In genomic region chr9:34520505-34521385, GRCh38 we compare ENCODE assay signal across 18 cellular contexts. TPM values are rescaled to one million over a fixed set of nuclear protein-coding genes. Genes with fewer than 3 reads are reported as not detected.
A peak's percentile ranks its signal among the peaks of the same experiment; 100 is the strongest.
DNase-seq lines count a peak whose midpoint lies in the region; ATAC-seq and TF ChIP-seq lines count a peak whose summit lies in the region.
"Had no signal": no experiment of that assay in that cellular context is flagged by ENCODE, and none has a peak within 500 bp of the region (broad histone marks: within the 10 kb centered on the region; RNA-seq: fewer than 3 reads in every experiment).

No MANE protein-coding gene starts in this region.

- peaks cover 6% of the 10 kb centered on the region for H3K4me1 Mint-ChIP-seq in endodermal cell
- H3K4me1 Mint-ChIP-seq in type B pancreatic cell (ENCODE audit: unreplicated experiment) = peaks cover 16% of the 10 kb centered on the region

- H3K4me3 Mint-ChIP-seq in endodermal cell = peak overlapping the region; percentile 69
- H3K4me3 Mint-ChIP-seq in type B pancreatic cell = peak overlapping the region; percentile 49

- H3K4me3 ChIP-seq in left ventricle myocardium inferior (no peak overlapping the region), RWPE2 (ENCODE audit: severe bottlenecking) (no peak overlapping the region), endodermal cell (ENCODE audit: low read length) (no peak overlapping the region), H7 (ENCODE audit: insufficient read depth, low read depth, low read length) (no peak overlapping the region), psoas muscle (no peak overlapping the region)
- H3K4me3 ChIP-seq: SJCRH30 had no signal

- H3K27ac Mint-ChIP-seq in endodermal cell (no peak overlapping the region), type B pancreatic cell (no peak overlapping the region)

- H3K9me3 Mint-ChIP-seq in endodermal cell (no peaks in the 10 kb centered on the region), type B pancreatic cell (no peaks in the 10 kb centered on the region)

- no peak for ATAC-seq in RWPE2 (ENCODE audit: low read depth)
- no peak for ATAC-seq in psoas muscle
- ATAC-seq in HG03342 (IDR thresholded peaks at IDR 0.05; ENCODE audit: unreplicated experiment) = no peak
- ATAC-seq: HCT116 had no signal

- H3K27me3 ChIP-seq in left ventricle myocardium inferior (ENCODE audit: low read depth) (no peaks in the 10 kb centered on the region), RWPE2 (ENCODE audit: insufficient read depth, poor library complexity, severe bottlenecking) (no peaks in the 10 kb centered on the region), endodermal cell (ENCODE audit: control insufficient read depth, insufficient read depth, low read length, poor library complexity, severe bottlenecking) (peaks cover 47% of the 10 kb centered on the region), H7 (ENCODE audit: control insufficient read depth, insufficient read depth, low read length) (peaks cover 15% of the 10 kb centered on the region), psoas muscle (ENCODE audit: insufficient read depth in 3 of 3, low read length in 2 of 3) (peaks cover 0 to under 1% (median 0%) of the 10 kb centered on the region in 3 donors)

- H3K36me3 Mint-ChIP-seq in endodermal cell (ENCODE audit: low read depth) (no peaks in the 10 kb centered on the region), type B pancreatic cell (no peaks in the 10 kb centered on the region)

- H3K4me1 ChIP-seq in left ventricle myocardium inferior = peaks cover 11% of the 10 kb centered on the region
- H3K4me1 ChIP-seq in RWPE2 (ENCODE audit: insufficient read depth, poor library complexity, severe bottlenecking) = no peaks in the 10 kb centered on the region
- H3K4me1 ChIP-seq in endodermal cell (ENCODE audit: control insufficient read depth, insufficient read depth, low read length) = no peaks in the 10 kb centered on the region
- H3K4me1 ChIP-seq in psoas muscle = peaks cover 6% of the 10 kb centered on the region
- H3K4me1 ChIP-seq: SJCRH30 had no signal

- TF ChIP-seq CTCF in left ventricle myocardium inferior (IDR thresholded peaks at IDR 0.05; ENCODE audit: borderline replicate concordance) (no peak), RWPE2 (IDR thresholded peaks at IDR 0.05; ENCODE audit: poor library complexity, severe bottlenecking) (no peak), endodermal cell (conservative IDR thresholded peaks at IDR 0.05) (no peak), type B pancreatic cell (conservative IDR thresholded peaks at IDR 0.05) (no peak), psoas muscle (IDR thresholded peaks at IDR 0.05) (no peak)

- DNase-seq in cardiac septum (ENCODE audit: low spot score) = peak; percentile 64
- DNase-seq in left ventricle myocardium inferior = no peak
- peak; percentile 38 for DNase-seq in RWPE2 (ENCODE audit: low spot score)
- no peak for DNase-seq in endodermal cell
- no peak for DNase-seq in type B pancreatic cell (ENCODE audit: extremely low spot score, unreplicated experiment)
- DNase-seq in H7 = no peak
- DNase-seq in psoas muscle = no peak
- DNase-seq: DMS79 treated with DMSO at 0.1 percent for 48 hours, GDM1, KBM-7, NCI-H1417, NCI-H2029 treated with DMSO at 0.1 percent for 48 hours, NCI-H510A, OCI-M1, RPMI8226, SJCRH30 had no signal

- H3K9me3 ChIP-seq in left ventricle myocardium inferior (replicated peaks) = no peaks in the 10 kb centered on the region
- no peaks in the 10 kb centered on the region for H3K9me3 ChIP-seq in RWPE2 (ENCODE audit: severe bottlenecking)
- no peaks in the 10 kb centered on the region for H3K9me3 ChIP-seq in endodermal cell (ENCODE audit: control insufficient read depth, low read length)
- no peaks in the 10 kb centered on the region for H3K9me3 ChIP-seq in psoas muscle
- H3K9me3 ChIP-seq: SJCRH30 had no signal

- whole genome bisulfite sequencing in endodermal cell (ENCODE audit: insufficient coverage in 1 of 2, insufficient read length in 1 of 2), 2 experiments = 93 to 95% methylated on average over 3 to 6 of the region's 6 CpGs
- WGBS in psoas muscle, 3 donors = 88 to 91% (median 90%) methylated on average over 6 of the region's 6 CpGs

- intact Hi-C loops in cardiac septum (cut with DNase I) = no loop called here
- intact Hi-C loops in left ventricle myocardium inferior (cut with micrococcal nuclease) = no loop called here
- intact Hi-C loops in psoas muscle (cut with DNase I) = no loop called here

- no peak overlapping the region for H3K9ac ChIP-seq in endodermal cell (ENCODE audit: extremely low read depth, low read length, poor library complexity, severe bottlenecking)

- H3K27ac ChIP-seq in left ventricle myocardium inferior (replicated peaks) (no peak overlapping the region), RWPE2 (ENCODE audit: poor library complexity, severe bottlenecking) (no peak overlapping the region), endodermal cell (ENCODE audit: low read depth, low read length) (no peak overlapping the region), psoas muscle (no peak overlapping the region)
- H3K27ac ChIP-seq: SJCRH30 had no signal

- H3K27me3 Mint-ChIP-seq in endodermal cell (ENCODE audit: insufficient read depth) (peaks cover 36% of the 10 kb centered on the region), type B pancreatic cell (peaks cover 43% of the 10 kb centered on the region)

- H3K36me3 ChIP-seq in left ventricle myocardium inferior = no peaks in the 10 kb centered on the region
- no peaks in the 10 kb centered on the region for H3K36me3 ChIP-seq in RWPE2 (ENCODE audit: low read depth)
- no peaks in the 10 kb centered on the region for H3K36me3 ChIP-seq in endodermal cell (ENCODE audit: control insufficient read depth, insufficient read depth, low read length)
- H3K36me3 ChIP-seq in H7 (replicated peaks; ENCODE audit: control insufficient read depth, insufficient read depth, low read length) = no peaks in the 10 kb centered on the region
- no peaks in the 10 kb centered on the region for H3K36me3 ChIP-seq in psoas muscle (ENCODE audit: insufficient read depth in 1 of 2, low read depth in 1 of 2)
- H3K36me3 ChIP-seq: SJCRH30 had no signal

RNA-seq across cellular contexts. Expression of gene ENHO, which starts 2.0 kb away (rescaled TPM):
- 1.3 TPM for total RNA-seq in cardiac septum
- not detected for total RNA-seq in left ventricle myocardium inferior
- 10 to 100 TPM in 1 of 2 donors, 1 to 10 TPM in 1; 7.1 to 14.5 TPM for total RNA-seq in endodermal cell
- 19.4 TPM for polyA plus RNA-seq in endodermal cell (2013, experiment 1 of 2)
- polyA plus RNA-seq in endodermal cell (2013, experiment 2 of 2) = 17.3 TPM
- 0.95 and 5.5 TPM in 2 replicates for total RNA-seq in type B pancreatic cell (ENCODE audit: low replicate concordance)
- 33.3 and 35.1 TPM in 2 replicates for total RNA-seq in H7 (2014; rRNA removed; shearing (Covaris generic))
- total RNA-seq in psoas muscle = under 1 TPM in 3 of 4 donors, not detected in 1; 0.20 to 0.64 (median 0.26) TPM
- polyA plus RNA-seq in psoas muscle = 1 to 10 TPM in 1 of 3 donors, under 1 TPM in 2; 0.35 to 1.2 (median 0.39) TPM
- total RNA-seq: SJCRH30 had no signal

Comparison
In these comparisons a context has a peak if more than half of its experiments do, and no peak if none do; other contexts are left out.
1. DNase-seq: peak in cardiac septum (single experiment) and RWPE2 (single experiment); none in left ventricle myocardium inferior (single experiment), endodermal cell (single experiment), type B pancreatic cell (single experiment), H7 (single experiment) and psoas muscle (0 of 2).